Comparison of ENCODE assay signal across 20 cellular contexts in the genomic region with DNA sequence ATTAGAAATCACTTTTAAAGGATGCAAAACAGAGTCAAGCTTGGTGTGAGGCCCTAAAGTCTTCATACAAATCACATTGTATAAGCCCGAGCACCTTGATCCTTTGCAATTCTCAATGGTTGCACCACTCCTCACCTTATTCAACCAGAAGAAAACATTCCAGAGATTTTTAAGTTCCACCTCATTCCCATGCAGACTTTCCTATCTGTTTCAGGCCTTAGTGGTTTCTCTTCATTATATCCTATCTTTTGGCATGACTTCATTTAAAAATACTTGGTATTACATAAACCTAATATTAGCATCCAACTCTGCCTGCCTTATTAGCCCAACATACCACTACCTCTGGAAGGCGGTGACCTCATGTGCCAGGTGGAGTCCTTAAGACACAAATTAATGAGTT. TPM values are rescaled to one million over a fixed set of nuclear protein-coding genes. Genes with fewer than 3 reads are reported as not detected.
DNase-seq lines count a peak whose midpoint lies in the region; ATAC-seq and TF ChIP-seq lines count a peak whose summit lies in the region.
"Had no signal": no experiment of that assay in that cellular context is flagged by ENCODE, and none has a peak within 500 bp of the region (broad histone marks: within the 10 kb centered on the region; RNA-seq: fewer than 3 reads in every experiment).

No MANE protein-coding gene starts in this region.

- no peak overlapping the region for H4K12ac ChIP-seq in trophoblast cell (ENCODE audit: low read depth, low read length)

- no peak for TF ChIP-seq POLR2A in esophagus squamous epithelium (IDR thresholded peaks at IDR 0.05)

- no CpG with 5 or more reads among the region's 2 CpGs for WGBS in trophoblast cell (ENCODE audit: extremely low coverage, insufficient coverage, insufficient read length)
- WGBS in esophagus squamous epithelium, 2 donors = 89 to 91% methylated on average over 2 of the region's 2 CpGs

- no peak overlapping the region for H2BK12ac ChIP-seq in trophoblast cell (ENCODE audit: low read length)

- no peak overlapping the region for H2AK5ac ChIP-seq in trophoblast cell (ENCODE audit: low read length)

- no peak overlapping the region for H3K4me2 ChIP-seq in trophoblast cell (ENCODE audit: low read length)
- H3K4me2 ChIP-seq: A549, PC-9 had no signal

- H3K9me3 ChIP-seq in RWPE2 (ENCODE audit: severe bottlenecking) (no peaks in the 10 kb centered on the region), trophoblast cell (ENCODE audit: insufficient read depth, low read depth, low read length) (no peaks in the 10 kb centered on the region), esophagus squamous epithelium (peaks cover 0 to 13% (median 0%) of the 10 kb centered on the region in 3 donors)
- H3K9me3 ChIP-seq: A549, Caco-2 had no signal

- intact Hi-C loops in esophagus squamous epithelium (cut with DNase I) = no loop called here

- H3K79me2 ChIP-seq in trophoblast cell (ENCODE audit: control insufficient read depth, insufficient read depth, low read length, poor library complexity) = no peaks in the 10 kb centered on the region

- peak overlapping the region; percentile 55 for H2BK120ac ChIP-seq in trophoblast cell (ENCODE audit: insufficient read depth, low read length, poor library complexity)

- no peak overlapping the region for H3K4me3 ChIP-seq in RWPE2 (ENCODE audit: severe bottlenecking)
- H3K4me3 ChIP-seq in fibroblast of the aortic adventitia (ENCODE audit: low read depth, low read length) = no peak overlapping the region
- no peak overlapping the region for H3K4me3 ChIP-seq in trophoblast cell (ENCODE audit: low read depth, low read length)
- no peak overlapping the region for H3K4me3 ChIP-seq in esophagus squamous epithelium
- H3K4me3 ChIP-seq: A549, K562, PC-9 had no signal

- H3K27me3 ChIP-seq in RWPE2 (ENCODE audit: insufficient read depth, poor library complexity, severe bottlenecking) = no peaks in the 10 kb centered on the region
- no peaks in the 10 kb centered on the region for H3K27me3 ChIP-seq in trophoblast cell (ENCODE audit: insufficient read depth, low read length)
- no peaks in the 10 kb centered on the region for H3K27me3 ChIP-seq in esophagus squamous epithelium

- no peak overlapping the region for H3K14ac ChIP-seq in trophoblast cell (ENCODE audit: low read length)

- H3K36me3 ChIP-seq in RWPE2 (ENCODE audit: low read depth) = no peaks in the 10 kb centered on the region
- H3K36me3 ChIP-seq in trophoblast cell (ENCODE audit: control insufficient read depth in 1 of 2, insufficient read depth in 2 of 2, low read length in 2 of 2) = no peaks in the 10 kb centered on the region
- no peaks in the 10 kb centered on the region for H3K36me3 ChIP-seq in esophagus squamous epithelium

- H3K4ac ChIP-seq in trophoblast cell (ENCODE audit: low read depth, low read length) = no peak overlapping the region

- TF ChIP-seq CTCF in RWPE2 (IDR thresholded peaks at IDR 0.05; ENCODE audit: poor library complexity, severe bottlenecking) (no peak), fibroblast of the aortic adventitia (IDR thresholded peaks at IDR 0.05; ENCODE audit: insufficient read depth, low read length) (no peak), esophagus squamous epithelium (IDR thresholded peaks at IDR 0.05) (no peak)

- ATAC-seq in RWPE2 (ENCODE audit: low read depth) = peak; percentile 71
- ATAC-seq: A549, K562 had no signal

- peak; percentile 25 for DNase-seq in EL
- DNase-seq in RWPE2 (ENCODE audit: low spot score) = no peak
- DNase-seq in fibroblast of the aortic adventitia (ENCODE audit: low read depth) = peak; percentile 28
- peak; percentile 82 to 89 for DNase-seq in trophoblast cell
- no peak for DNase-seq in esophagus squamous epithelium (lab: John Stamatoyannopoulos, UW)
- no peak for DNase-seq in T-helper 2 cell
- no peak for DNase-seq in inferior parietal cortex (ENCODE audit: extremely low spot score)
- no peak for DNase-seq in NCI-H82 (lab: John Stamatoyannopoulos, UW)
- DNase-seq: Caco-2; CD4-positive, alpha-beta T cell; DMS153; NCI-H1105 treated with DMSO at 0.1 percent for 48 hours; NCI-H1694; NCI-H2081 treated with DMSO at 0.1 percent for 48 hours; PC-9 had no signal

- no peaks in the 10 kb centered on the region for H3K79me1 ChIP-seq in trophoblast cell (ENCODE audit: low read length)

- no peak overlapping the region for H4K91ac ChIP-seq in trophoblast cell (ENCODE audit: low read depth, low read length)

- no peaks in the 10 kb centered on the region for H3K4me1 ChIP-seq in RWPE2 (ENCODE audit: insufficient read depth, poor library complexity, severe bottlenecking)
- peaks cover 6 to 17% of the 10 kb centered on the region in 2 experiments for H3K4me1 ChIP-seq in trophoblast cell (ENCODE audit: control insufficient read depth in 1 of 2, insufficient read depth in 2 of 2, low read length in 2 of 2)
- H3K4me1 ChIP-seq in esophagus squamous epithelium = no peaks in the 10 kb centered on the region
- H3K4me1 ChIP-seq: A549 had no signal

- no peak overlapping the region for H3K23ac ChIP-seq in trophoblast cell (ENCODE audit: low read length)

- H3K27ac ChIP-seq in RWPE2 (ENCODE audit: poor library complexity, severe bottlenecking) = no peak overlapping the region
- peak overlapping the region; percentile 25 for H3K27ac ChIP-seq in trophoblast cell (ENCODE audit: low read depth, low read length)
- H3K27ac ChIP-seq in esophagus squamous epithelium = no peak overlapping the region
- H3K27ac ChIP-seq: A549, PC-9, RWPE1 had no signal

- H3K18ac ChIP-seq in trophoblast cell (ENCODE audit: low read length) = no peak overlapping the region

- H2BK5ac ChIP-seq in trophoblast cell (ENCODE audit: low read depth, low read length, poor library complexity) = no peak overlapping the region

- H2AFZ ChIP-seq in trophoblast cell (ENCODE audit: insufficient read depth, low read length, poor library complexity) = no peak overlapping the region
- H2AFZ ChIP-seq: PC-9 had no signal

- H3K9ac ChIP-seq in trophoblast cell (ENCODE audit: low read length) = no peak overlapping the region

- H4K8ac ChIP-seq in trophoblast cell (ENCODE audit: low read depth, low read length) = no peak overlapping the region

RNA-seq across cellular contexts. Expression of a gene that starts 9.3 kb away (rescaled TPM):
- total RNA-seq in fibroblast of the aortic adventitia (ENCODE audit: low replicate concordance) (2.0 and 26.8 TPM in 2 replicates), esophagus squamous epithelium (1 to 10 TPM in 1 of 4 donors, under 1 TPM in 3; 0.45 to 8.8 (median 0.74) TPM)
- 18.9 and 20.6 TPM in 2 replicates for polyA plus RNA-seq in trophoblast cell (2013)
- total RNA-seq: Daoy, H1, PC-9 had no signal

Comparison
In these comparisons a context has a peak if more than half of its experiments do, and no peak if none do; other contexts are left out.
1. DNase-seq: peak in EL (single experiment), fibroblast of the aortic adventitia (single experiment) and trophoblast cell (2 of 2); none in RWPE2 (single experiment), esophagus squamous epithelium (single experiment), T-helper 2 cell (0 of 5), inferior parietal cortex (single experiment) and NCI-H82 (single experiment).